ENCODE assay signal across 8 cellular contexts in genomic region chr17:75516619-75517276, GRCh38. TPM values are rescaled to one million over a fixed set of nuclear protein-coding genes. Genes with fewer than 3 reads are reported as not detected.
DNase-seq lines count a peak whose midpoint lies in the region; ATAC-seq and TF ChIP-seq lines count a peak whose summit lies in the region.

No MANE protein-coding gene starts in this region.

- no peaks in the 10 kb centered on the region for H3K9me2 ChIP-seq in SU-DHL-6 (replicated peaks; ENCODE audit: insufficient read depth, low read length)

- TF ChIP-seq CTCF in SU-DHL-6 (IDR thresholded peaks at IDR 0.05; ENCODE audit: insufficient read depth, low read length, poor library complexity, severe bottlenecking) (no peak), cardiac fibroblast (IDR thresholded peaks at IDR 0.05; ENCODE audit: low read depth, low read length) (no peak), lung (IDR thresholded peaks at IDR 0.05; ENCODE audit: control extremely low read depth, extremely low read depth) (no peak), thoracic aorta (IDR thresholded peaks at IDR 0.05) (no peak)

- no peaks in the 10 kb centered on the region for H3K27me3 ChIP-seq in SU-DHL-6 (ENCODE audit: low read length)
- H3K27me3 ChIP-seq in lung (ENCODE audit: control insufficient read depth, insufficient read depth), result no peaks in the 10 kb centered on the region
- no peaks in the 10 kb centered on the region for H3K27me3 ChIP-seq in thoracic aorta (replicated peaks; ENCODE audit: insufficient read depth)

- H3K4me1 ChIP-seq in lung (ENCODE audit: control insufficient read depth in 2 of 2, insufficient read depth in 2 of 2, low read length in 2 of 2) (peaks cover 0 to 11% of the 10 kb centered on the region in 2 donors), thoracic aorta (ENCODE audit: control insufficient read depth in 1 of 2, low read depth in 2 of 2) (peaks cover 26 to 45% of the 10 kb centered on the region in 2 donors)

- no peaks in the 10 kb centered on the region for H4K20me1 ChIP-seq in SU-DHL-6 (ENCODE audit: low read depth, low read length)

- H3K4me3 ChIP-seq in SU-DHL-6 (ENCODE audit: insufficient read depth, low read length, poor library complexity, severe bottlenecking) (peak overlapping the region; percentile 97), cardiac fibroblast (replicated peaks in 1 of 2; ENCODE audit: low read depth in 2 of 2, low read length in 2 of 2) (peak overlapping the region; percentile 77 to 83), lung (peak overlapping the region; percentile 85), thoracic aorta (peak overlapping the region; percentile 95)

- no peaks in the 10 kb centered on the region for H3K9me3 ChIP-seq in SU-DHL-6 (ENCODE audit: insufficient read depth, low read length)
- H3K9me3 ChIP-seq in lung (ENCODE audit: control insufficient read depth in 2 of 2, insufficient read depth in 1 of 2, low read length in 1 of 2), result peaks cover 0 to 3% of the 10 kb centered on the region in 2 donors
- no peaks in the 10 kb centered on the region for H3K9me3 ChIP-seq in thoracic aorta

- WGBS in lung, 2 donors, result 0% methylated on average over 54 to 64 of the region's 64 CpGs

- 0 out of 2 replicates have a peak, but pooled peaks cover 8% of the 10 kb centered on the region for H3F3A ChIP-seq in SU-DHL-6 (ENCODE audit: insufficient read depth)

- H2AFZ ChIP-seq in SU-DHL-6 (ENCODE audit: low read depth, low read length, severe bottlenecking), result peak overlapping the region; percentile 68

- H3K4me2 ChIP-seq in SU-DHL-6 (ENCODE audit: low read depth, low read length, poor library complexity, severe bottlenecking), result peak overlapping the region; percentile 65

- intact Hi-C loops in Right ventricle myocardium inferior (cut with DNase I), result loop anchor here (5.0 kb wide), 2 partner anchors 39 to 71 kb away; partner anchors contain the start of gene MYO15B
- intact Hi-C loops in cardiac septum (cut with DNase I), result loop anchor here (5.0 kb wide), 3 partner anchors 71 to 244 kb away; partner anchors contain the start of genes GRB2, MIF4GD and MYO15B

- H3K36me3 ChIP-seq in SU-DHL-6 (ENCODE audit: low read length), result no peaks in the 10 kb centered on the region
- peaks cover 0 to 5% of the 10 kb centered on the region in 2 donors for H3K36me3 ChIP-seq in lung (ENCODE audit: control insufficient read depth in 2 of 2, insufficient read depth in 2 of 2, low read length in 2 of 2)
- no peaks in the 10 kb centered on the region for H3K36me3 ChIP-seq in thoracic aorta

- ATAC-seq in Right ventricle myocardium inferior (no peak), HG03095 (IDR thresholded peaks at IDR 0.05; ENCODE audit: unreplicated experiment) (peak; percentile 8), lung (ENCODE audit: insufficient read depth, low FRiP score) (no peak), thoracic aorta (ENCODE audit: insufficient number of reproducible peaks, low FRiP score, low read depth) (no peak)

- DNase-seq in Right ventricle myocardium inferior (ENCODE audit: missing footprints) (peak; percentile 70), cardiac septum (ENCODE audit: low spot score) (no peak), cardiac fibroblast (ENCODE audit: low read depth in 2 of 2) (peak in 1 of 2 donors; percentile 49), lung (ENCODE audit: low spot score) (peak; percentile 38), thoracic aorta (ENCODE audit: low spot score) (no peak), NCI-H187 (lab: John Stamatoyannopoulos, UW) (no peak)

- H3K79me2 ChIP-seq in SU-DHL-6 (ENCODE audit: insufficient read depth, low read length), result no peaks in the 10 kb centered on the region; the same call in 1 of the 2 replicates

- H3K27ac ChIP-seq in SU-DHL-6 (ENCODE audit: low read depth, low read length) (peak overlapping the region; percentile 32), lung (ENCODE audit: low read depth in 1 of 2, low read length in 1 of 2) (peak overlapping the region in 1 of 2 donors; percentile 55), thoracic aorta (peak overlapping the region; percentile 34 to 54)

- peak overlapping the region; percentile 91 for H3K9ac ChIP-seq in SU-DHL-6 (ENCODE audit: low read length)

RNA-seq across cellular contexts. Expression of gene TSEN54, which starts 0.4 kb away (rescaled TPM):
- total RNA-seq in Right ventricle myocardium inferior, result 6.1 TPM
- 7.7 TPM for total RNA-seq in cardiac septum
- 10 to 100 TPM; 18.4 to 22.4 TPM for total RNA-seq in lung
- 10 to 100 TPM; 20.9 to 36.5 TPM for polyA plus RNA-seq in lung
- total RNA-seq in thoracic aorta, result 10 to 100 TPM; 17.1 to 48.6 TPM

RNA-seq across cellular contexts. Expression of gene CASKIN2, which starts 1.4 kb away (rescaled TPM):
- 39.1 TPM for total RNA-seq in Right ventricle myocardium inferior
- 48.2 TPM for total RNA-seq in cardiac septum
- total RNA-seq in lung, result 10 to 100 TPM; 44.1 to 81.5 TPM
- polyA plus RNA-seq in lung, result 10 to 100 TPM; 22.3 to 26.1 TPM
- total RNA-seq in thoracic aorta, result 10 to 100 TPM; 26.0 to 32.4 TPM

RNA-seq across cellular contexts. Expression of gene LLGL2, which starts 8.7 kb away (rescaled TPM):
- total RNA-seq in Right ventricle myocardium inferior (4.1 TPM), cardiac septum (4.7 TPM), lung (100 to 1,000 TPM; 103 to 199 TPM), thoracic aorta (10 to 100 TPM in 1 of 2 donors, 1 to 10 TPM in 1; 6.4 to 20.0 TPM)
- polyA plus RNA-seq in lung, result 100 to 1,000 TPM in 1 of 2 donors, 10 to 100 TPM in 1; 80.5 to 195 TPM

Comparison
In these comparisons a context has a peak if more than half of its experiments do, and no peak if none do; other contexts are left out.
1. DNase-seq: peak in Right ventricle myocardium inferior (single experiment) and lung (single experiment); none in cardiac septum (single experiment), thoracic aorta (single experiment) and NCI-H187 (0 of 2).
2. RNA of gene LLGL2, which starts 8.7 kb away (total RNA-seq): 103 to 199 TPM in lung; 6.4 to 20.0 TPM in thoracic aorta, 4.7 TPM in cardiac septum (single experiment) and 4.1 TPM in Right ventricle myocardium inferior (single experiment); every median in the first group is over 4 times any median in the second.
3. Peak in every context shown above with its lines, with median percentiles within 50 percentile points of each other: H3K4me3 ChIP-seq.